In the genomic region with DNA sequence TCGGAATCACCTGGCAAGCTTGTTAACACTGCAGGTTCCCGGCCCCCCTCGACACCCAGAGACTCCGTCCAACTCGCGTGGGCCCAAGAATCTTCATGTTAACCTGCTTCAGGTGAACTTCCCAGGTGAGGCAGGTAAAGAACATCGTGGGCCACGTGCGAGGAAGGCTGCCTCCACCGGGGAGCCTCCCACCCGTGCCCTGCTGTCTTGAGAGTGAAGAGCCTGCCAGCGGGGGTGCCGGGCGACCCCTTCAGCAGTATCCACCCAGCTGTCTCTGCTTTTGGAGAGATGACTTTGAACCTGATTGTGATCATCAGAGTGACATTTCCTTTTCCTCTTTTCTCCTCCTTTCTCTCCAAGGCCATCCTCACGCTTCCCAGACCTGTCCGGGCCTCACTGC, we compare ENCODE assay signal across 25 cellular contexts. TPM values are rescaled to one million over a fixed set of nuclear protein-coding genes. Genes with fewer than 3 reads are reported as not detected.
DNase-seq lines count a peak whose midpoint lies in the region; ATAC-seq and TF ChIP-seq lines count a peak whose summit lies in the region.
"Had no signal": no experiment of that assay in that cellular context is flagged by ENCODE, and none has a peak within 500 bp of the region (broad histone marks: within the 10 kb centered on the region; RNA-seq: fewer than 3 reads in every experiment).

No MANE protein-coding gene starts in this region.

- H3K4me1 ChIP-seq in IMR-90 (ENCODE audit: control insufficient read depth, insufficient read depth, low read length) = peaks cover 20% of the 10 kb centered on the region

- no peak for TF ChIP-seq POLR2A in IMR-90 (IDR thresholded peaks at IDR 0.05; ENCODE audit: low read depth, low read length)

- H3K27ac Mint-ChIP-seq in activated CD8-positive, alpha-beta memory T cell treated with anti-CD3 and anti-CD28 coated beads, Interleukin-2, amount 10 ng/mL, durations not matched to agents 7 days and 5 days = no peak overlapping the region
- peak overlapping the region; percentile 6 to 94 for H3K27ac Mint-ChIP-seq in effector memory CD8-positive, alpha-beta T cell
- H3K27ac Mint-ChIP-seq in stimulated activated effector memory CD8-positive, alpha-beta T cell treated with anti-CD3 and anti-CD28 coated beads, Interleukin-12 subunit alpha, Interleukin-12 subunit beta, amount 100 ng/mL, for 72 hours = peak overlapping the region; percentile 69
- H3K27ac Mint-ChIP-seq in Calu3 (ENCODE audit: unreplicated experiment) = no peak overlapping the region
- H3K27ac Mint-ChIP-seq: H9 had no signal

- peak overlapping the region; percentile 44 for H2BK120ac ChIP-seq in IMR-90 (ENCODE audit: low read depth, low read length)

- intact Hi-C loops in IMR-90 (cut with micrococcal nuclease) = no loop called here
- intact Hi-C loops in Calu3 (cut with micrococcal nuclease; ENCODE audit: unreplicated experiment) = no loop called here

- peak; percentile 45 for DNase-seq in activated CD8-positive, alpha-beta memory T cell treated with anti-CD3 and anti-CD28 coated beads, Interleukin-2, amount 50 U/mL, for 48 hours
- DNase-seq in activated CD8-positive, alpha-beta memory T cell treated with anti-CD3 and anti-CD28 coated beads, Interleukin-2, amount 10 ng/mL, durations not matched to agents 7 days and 5 days = no peak
- DNase-seq in IMR-90 (no peak), Calu3 (no peak), NCI-H2171 (lab: John Stamatoyannopoulos, UW) (no peak)
- no peak for DNase-seq in effector memory CD8-positive, alpha-beta T cell
- DNase-seq in stimulated activated effector memory CD8-positive, alpha-beta T cell treated with anti-CD3 and anti-CD28 coated beads, Interleukin-12 subunit alpha, Interleukin-12 subunit beta, amount 100 ng/mL, for 72 hours (ENCODE audit: low spot score in 2 of 2) = no peak
- DNase-seq: AML-193; CD4-positive, alpha-beta memory T cell; COR-L47; GM23248; H9; KG1; MG63; NCI-H1105 treated with DMSO at 0.1 percent for 48 hours; NCI-H146; NCI-H1930; NCI-H2107; NCI-H446; NCI-H524 treated with DMSO at 0.1 percent for 48 hours; NCI-H774 had no signal

- peak overlapping the region; percentile 70; the same call in 1 of the 2 replicates for H2BK20ac ChIP-seq in IMR-90 (ENCODE audit: low read depth, low read length)

- H3K4me3 ChIP-seq in IMR-90 (ENCODE audit: insufficient read depth, low read depth, low read length) = no peak overlapping the region
- H3K4me3 ChIP-seq: BLaER1 treated with 17β-estradiol and CSF1 and Interleukin-3, amounts not matched to agents 10 nM and 100 nM; GM23248; MG63; PC-9; SJSA1 had no signal

- no peak for ATAC-seq in activated CD8-positive, alpha-beta memory T cell treated with anti-CD3 and anti-CD28 coated beads, Interleukin-2, amount 10 ng/mL, durations not matched to agents 7 days and 5 days
- no peak for ATAC-seq in IMR-90 (ENCODE audit: low read depth)
- ATAC-seq in effector memory CD8-positive, alpha-beta T cell (replicated peaks) = no peak
- ATAC-seq in stimulated activated effector memory CD8-positive, alpha-beta T cell treated with anti-CD3 and anti-CD28 coated beads, Interleukin-12 subunit alpha, Interleukin-12 subunit beta, amount 100 ng/mL, for 72 hours = no peak
- ATAC-seq: Right ventricle myocardium inferior had no signal

- H3K4me1 Mint-ChIP-seq in activated CD8-positive, alpha-beta memory T cell treated with anti-CD3 and anti-CD28 coated beads, Interleukin-2, amount 10 ng/mL, durations not matched to agents 7 days and 5 days = peaks cover 24% of the 10 kb centered on the region
- H3K4me1 Mint-ChIP-seq in effector memory CD8-positive, alpha-beta T cell (ENCODE audit: low read depth in 2 of 2) = peaks cover 19 to 22% of the 10 kb centered on the region in 2 donors
- H3K4me1 Mint-ChIP-seq in stimulated activated effector memory CD8-positive, alpha-beta T cell treated with anti-CD3 and anti-CD28 coated beads, Interleukin-12 subunit alpha, Interleukin-12 subunit beta, amount 100 ng/mL, for 72 hours = peaks cover 27% of the 10 kb centered on the region
- no peaks in the 10 kb centered on the region for H3K4me1 Mint-ChIP-seq in Calu3 (ENCODE audit: low read depth, unreplicated experiment)

- BruUV-seq in IMR-90 (replicated peaks; lab: Mats Ljungman, UMichigan) (no TSS peak), Calu3 (replicated peaks; lab: Mats Ljungman, UMichigan) (no TSS peak)

- H3K9me3 ChIP-seq in IMR-90 (ENCODE audit: control insufficient read depth, insufficient read depth, low read length) = no peaks in the 10 kb centered on the region
- H3K9me3 ChIP-seq: BLaER1 treated with 17β-estradiol and CSF1 and Interleukin-3, amounts not matched to agents 10 nM and 100 nM; MG63; SJSA1 had no signal

- no peak for TF ChIP-seq CTCF in IMR-90 (conservative IDR thresholded peaks at IDR 0.05; ENCODE audit: low read depth, low read length)
- TF ChIP-seq CTCF in Calu3 (IDR thresholded peaks at IDR 0.05; ENCODE audit: unreplicated experiment) = no peak

- no peaks in the 10 kb centered on the region for H4K20me1 ChIP-seq in IMR-90 (ENCODE audit: insufficient read depth, low read length)
- H4K20me1 ChIP-seq: BLaER1 treated with 17β-estradiol and CSF1 and Interleukin-3, amounts not matched to agents 10 nM and 100 nM had no signal

- peak overlapping the region; percentile 38 for H3K4ac ChIP-seq in IMR-90 (ENCODE audit: low read depth, low read length)

- POLR2A ChIA-PET in IMR-90 (lab: Charles Lee; ENCODE audit: unreplicated experiment) = no interaction called here

- TF ChIP-seq RAD21 in IMR-90 (IDR thresholded peaks at IDR 0.05; ENCODE audit: low read length) = no peak

- no peaks in the 10 kb centered on the region for H3K27me3 ChIP-seq in IMR-90 (ENCODE audit: control insufficient read depth, insufficient read depth, low read length)
- H3K27me3 ChIP-seq: BLaER1 treated with 17β-estradiol and CSF1 and Interleukin-3, amounts not matched to agents 10 nM and 100 nM; MG63; SJSA1 had no signal

- H3K27me3 Mint-ChIP-seq in activated CD8-positive, alpha-beta memory T cell treated with anti-CD3 and anti-CD28 coated beads, Interleukin-2, amount 10 ng/mL, durations not matched to agents 7 days and 5 days = no peaks in the 10 kb centered on the region
- H3K27me3 Mint-ChIP-seq in effector memory CD8-positive, alpha-beta T cell = no peaks in the 10 kb centered on the region
- peaks cover 30% of the 10 kb centered on the region for H3K27me3 Mint-ChIP-seq in Calu3 (ENCODE audit: unreplicated experiment)
- H3K27me3 Mint-ChIP-seq: CD4-positive, alpha-beta memory T cell had no signal

- no peak overlapping the region for H3K14ac ChIP-seq in IMR-90 (replicated peaks; ENCODE audit: low read depth, low read length)

- WGBS in IMR-90 (ENCODE audit: extremely low coverage in 2 of 2, insufficient read length in 1 of 2), 2 experiments = 98% methylated on average over 8 of the region's 16 CpGs; no CpG with 5 or more reads in 1 of the 2 experiments

- H3K36me3 Mint-ChIP-seq in activated CD8-positive, alpha-beta memory T cell treated with anti-CD3 and anti-CD28 coated beads, Interleukin-2, amount 10 ng/mL, durations not matched to agents 7 days and 5 days = peaks cover 21% of the 10 kb centered on the region
- H3K36me3 Mint-ChIP-seq in effector memory CD8-positive, alpha-beta T cell (ENCODE audit: insufficient read depth) = peaks cover 11% of the 10 kb centered on the region
- peaks cover 45% of the 10 kb centered on the region for H3K36me3 Mint-ChIP-seq in stimulated activated effector memory CD8-positive, alpha-beta T cell treated with anti-CD3 and anti-CD28 coated beads, Interleukin-12 subunit alpha, Interleukin-12 subunit beta, amount 100 ng/mL, for 72 hours
- H3K36me3 Mint-ChIP-seq in Calu3 (ENCODE audit: insufficient read depth, unreplicated experiment) = no peaks in the 10 kb centered on the region

- peaks cover 15% of the 10 kb centered on the region; the same call in 1 of the 2 replicates for H3K36me3 ChIP-seq in IMR-90 (ENCODE audit: control insufficient read depth, insufficient read depth, low read length)
- H3K36me3 ChIP-seq: BLaER1 treated with 17β-estradiol and CSF1 and Interleukin-3, amounts not matched to agents 10 nM and 100 nM; MG63; SJSA1 had no signal

- H3K56ac ChIP-seq in IMR-90 (ENCODE audit: extremely low read depth, insufficient read depth, low read length) = no peak overlapping the region

- in situ Hi-C loops in IMR-90 (cut with MboI; ENCODE audit: low sequenced_read_pairs) = no loop called here

- H3K4me2 ChIP-seq in IMR-90 (ENCODE audit: low read depth, low read length) = no peak overlapping the region
- H3K4me2 ChIP-seq: BLaER1 treated with 17β-estradiol and CSF1 and Interleukin-3, amounts not matched to agents 10 nM and 100 nM; PC-9 had no signal

- no peak overlapping the region for H3K27ac ChIP-seq in IMR-90 (ENCODE audit: insufficient read depth, low read length)
- H3K27ac ChIP-seq: BLaER1 treated with 17β-estradiol and CSF1 and Interleukin-3, amounts not matched to agents 10 nM and 100 nM; GM23248; PC-9; SJSA1 had no signal

- H3K9me3 Mint-ChIP-seq in activated CD8-positive, alpha-beta memory T cell treated with anti-CD3 and anti-CD28 coated beads, Interleukin-2, amount 10 ng/mL, durations not matched to agents 7 days and 5 days (ENCODE audit: low read depth) = no peaks in the 10 kb centered on the region
- no peaks in the 10 kb centered on the region for H3K9me3 Mint-ChIP-seq in effector memory CD8-positive, alpha-beta T cell
- H3K9me3 Mint-ChIP-seq in stimulated activated effector memory CD8-positive, alpha-beta T cell treated with anti-CD3 and anti-CD28 coated beads, Interleukin-12 subunit alpha, Interleukin-12 subunit beta, amount 100 ng/mL, for 72 hours = no peaks in the 10 kb centered on the region
- no peaks in the 10 kb centered on the region for H3K9me3 Mint-ChIP-seq in Calu3 (ENCODE audit: low read depth, unreplicated experiment)
- H3K9me3 Mint-ChIP-seq: CD4-positive, alpha-beta memory T cell; H9 had no signal

- H2AK5ac ChIP-seq in IMR-90 (ENCODE audit: low read depth, low read length) = peak overlapping the region; percentile 30

- CTCF ChIA-PET in activated CD8-positive, alpha-beta memory T cell treated with anti-CD3 and anti-CD28 coated beads, Interleukin-2, amount 10 ng/mL, durations not matched to agents 7 days and 5 days (lab: Charles Lee) = no interaction called here
- CTCF ChIA-PET in IMR-90 (lab: Yijun Ruan, JAX) = no interaction called here
- CTCF ChIA-PET in Calu3 (lab: Charles Lee) = no interaction called here

- H3K23ac ChIP-seq in IMR-90 (ENCODE audit: low read depth, low read length) = no peak overlapping the region

- no peak overlapping the region for H3K9ac ChIP-seq in IMR-90 (ENCODE audit: low read depth, low read length)
- H3K9ac ChIP-seq: BLaER1 treated with 17β-estradiol and CSF1 and Interleukin-3, amounts not matched to agents 10 nM and 100 nM; GM23248 had no signal

- H3K9me1 ChIP-seq in IMR-90 (ENCODE audit: insufficient read depth, low read length) = peaks cover 16% of the 10 kb centered on the region

- H2BK15ac ChIP-seq in IMR-90 (ENCODE audit: low read depth, low read length) = peak overlapping the region; percentile 25; the same call in 1 of the 3 replicates

- H3K79me1 ChIP-seq in IMR-90 (ENCODE audit: low read depth in 1 of 2, low read length in 2 of 2) = peaks cover 8 to 36% of the 10 kb centered on the region in 2 experiments; a peak in 3 of 4 replicates

- H3K18ac ChIP-seq in IMR-90 (ENCODE audit: low read depth, low read length) = no peak overlapping the region

- H4K91ac ChIP-seq in IMR-90 (ENCODE audit: insufficient read depth, low read depth, low read length) = peak overlapping the region; percentile 73

- no peak overlapping the region for H4K5ac ChIP-seq in IMR-90 (ENCODE audit: low read depth, low read length)

- peak overlapping the region; percentile 35 for H2AK9ac ChIP-seq in IMR-90 (replicated peaks; ENCODE audit: low read depth, low read length, poor library complexity)

- peak overlapping the region; percentile 43 to 56; a peak in 1 of 4 replicates for H4K8ac ChIP-seq in IMR-90 (ENCODE audit: low read depth in 2 of 2, low read length in 2 of 2)

- dilution Hi-C loops in IMR-90 (cut with HindIII; ENCODE audit: low sequenced_read_pairs, unreplicated experiment) = no loop called here

- no peak overlapping the region for H3K4me3 Mint-ChIP-seq in activated CD8-positive, alpha-beta memory T cell treated with anti-CD3 and anti-CD28 coated beads, Interleukin-2, amount 10 ng/mL, durations not matched to agents 7 days and 5 days
- H3K4me3 Mint-ChIP-seq in effector memory CD8-positive, alpha-beta T cell = no peak overlapping the region
- no peak overlapping the region for H3K4me3 Mint-ChIP-seq in stimulated activated effector memory CD8-positive, alpha-beta T cell treated with anti-CD3 and anti-CD28 coated beads, Interleukin-12 subunit alpha, Interleukin-12 subunit beta, amount 100 ng/mL, for 72 hours
- no peak overlapping the region for H3K4me3 Mint-ChIP-seq in Calu3 (ENCODE audit: low read depth, unreplicated experiment)
- H3K4me3 Mint-ChIP-seq: CD4-positive, alpha-beta memory T cell had no signal

- no peak overlapping the region for H2AFZ ChIP-seq in IMR-90 (replicated peaks; ENCODE audit: low read length, poor library complexity)
- H2AFZ ChIP-seq: GM23248, PC-9 had no signal

- H2BK5ac ChIP-seq in IMR-90 (ENCODE audit: low read depth, low read length, poor library complexity, severe bottlenecking) = no peak overlapping the region

RNA-seq across cellular contexts. Expression of gene RTF2, which starts 22.9 kb away (rescaled TPM):
- 100 to 1,000 TPM; 112 to 127 TPM for total RNA-seq in activated CD8-positive, alpha-beta memory T cell treated with anti-CD3 and anti-CD28 coated beads, Interleukin-2, amount 10 ng/mL, durations not matched to agents 7 days and 5 days
- 109 and 118 TPM in 2 replicates for total RNA-seq in IMR-90 (2012; rRNA removed)
- polyA plus RNA-seq in IMR-90 (2012; rRNA removed) = 98.4 and 102 TPM in 2 replicates
- 73.2 and 76.9 TPM in 2 replicates for polyA plus RNA-seq in IMR-90 (2012; cell fraction: cytosol; rRNA removed)
- polyA plus RNA-seq in IMR-90 (2012; cell fraction: nucleus; rRNA removed; ENCODE audit: low replicate concordance) = 59.0 and 86.9 TPM in 2 replicates
- 67.2 and 68.7 TPM in 2 replicates for total RNA-seq in Calu3 (2022)

RNA-seq across cellular contexts. Expression of gene CASS4, which starts 33.5 kb away (rescaled TPM):
- 10 to 100 TPM; 10.9 to 21.8 TPM for total RNA-seq in activated CD8-positive, alpha-beta memory T cell treated with anti-CD3 and anti-CD28 coated beads, Interleukin-2, amount 10 ng/mL, durations not matched to agents 7 days and 5 days
- total RNA-seq in IMR-90 (2012; rRNA removed) (25.8 and 26.1 TPM in 2 replicates), Calu3 (2022) (0.24 and 0.27 TPM in 2 replicates)
- polyA plus RNA-seq in IMR-90 (2012; rRNA removed) = 26.5 and 29.6 TPM in 2 replicates
- polyA plus RNA-seq in IMR-90 (2012; cell fraction: cytosol; rRNA removed) = 12.7 and 19.2 TPM in 2 replicates
- 28.4 and 44.9 TPM in 2 replicates for polyA plus RNA-seq in IMR-90 (2012; cell fraction: nucleus; rRNA removed; ENCODE audit: low replicate concordance)
- total RNA-seq: H9, SJSA1 had no signal

RNA-seq across cellular contexts. Expression of gene CSTF1, which starts 53.1 kb away (rescaled TPM):
- 10 to 100 TPM; 60.0 to 82.4 TPM for total RNA-seq in activated CD8-positive, alpha-beta memory T cell treated with anti-CD3 and anti-CD28 coated beads, Interleukin-2, amount 10 ng/mL, durations not matched to agents 7 days and 5 days
- total RNA-seq in IMR-90 (2012; rRNA removed) (86.4 and 105 TPM in 2 replicates), Calu3 (2022) (41.0 and 44.3 TPM in 2 replicates)
- 48.8 and 49.5 TPM in 2 replicates for polyA plus RNA-seq in IMR-90 (2012; rRNA removed)
- polyA plus RNA-seq in IMR-90 (2012; cell fraction: cytosol; rRNA removed) = 24.3 and 40.6 TPM in 2 replicates
- 28.6 and 46.9 TPM in 2 replicates for polyA plus RNA-seq in IMR-90 (2012; cell fraction: nucleus; rRNA removed; ENCODE audit: low replicate concordance)

RNA-seq across cellular contexts. Expression of gene AURKA, which starts 53.5 kb away (rescaled TPM):
- 100 to 1,000 TPM; 107 to 123 TPM for total RNA-seq in activated CD8-positive, alpha-beta memory T cell treated with anti-CD3 and anti-CD28 coated beads, Interleukin-2, amount 10 ng/mL, durations not matched to agents 7 days and 5 days
- 83.3 and 88.0 TPM in 2 replicates for total RNA-seq in IMR-90 (2012; rRNA removed)
- 63.7 and 68.0 TPM in 2 replicates for polyA plus RNA-seq in IMR-90 (2012; rRNA removed)
- 21.7 and 43.0 TPM in 2 replicates for polyA plus RNA-seq in IMR-90 (2012; cell fraction: cytosol; rRNA removed)
- 13.7 and 69.2 TPM in 2 replicates for polyA plus RNA-seq in IMR-90 (2012; cell fraction: nucleus; rRNA removed; ENCODE audit: low replicate concordance)
- total RNA-seq in Calu3 (2022) = 73.8 and 75.5 TPM in 2 replicates

Comparison
In these comparisons a context has a peak if more than half of its experiments do, and no peak if none do; other contexts are left out.
1. H3K27ac Mint-ChIP-seq: peak in effector memory CD8-positive, alpha-beta T cell (2 of 2) and stimulated activated effector memory CD8-positive, alpha-beta T cell treated with anti-CD3 and anti-CD28 coated beads, Interleukin-12 subunit alpha, Interleukin-12 subunit beta, amount 100 ng/mL, for 72 hours (single experiment); none in activated CD8-positive, alpha-beta memory T cell treated with anti-CD3 and anti-CD28 coated beads, Interleukin-2, amount 10 ng/mL, durations not matched to agents 7 days and 5 days (single experiment) and Calu3 (single experiment).